8 cellular contexts compared by ENCODE assay signal in the genomic region with DNA sequence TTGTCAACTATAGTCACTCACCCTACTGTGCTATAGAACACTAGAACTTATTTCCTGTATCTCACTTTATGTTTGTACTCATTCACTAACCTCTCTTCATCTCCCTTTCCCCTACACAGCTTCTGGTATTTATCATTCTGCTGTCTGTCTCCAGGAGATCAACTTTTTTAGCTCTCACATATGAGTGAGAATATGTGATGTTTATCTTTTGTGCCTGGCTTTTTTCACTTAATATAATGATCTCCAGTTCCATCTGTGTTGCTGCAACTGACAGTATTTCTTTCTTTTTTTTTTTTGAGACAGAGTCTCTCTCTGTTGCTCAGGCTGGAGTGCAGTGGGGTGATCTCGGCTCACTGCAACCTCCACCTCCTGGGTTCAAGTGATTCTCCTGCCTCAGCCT.
DNase-seq lines count a peak whose midpoint lies in the region; ATAC-seq, FAIRE-seq and TF ChIP-seq lines count a peak whose summit lies in the region.
"Not testable (repeated sequence)": the region's sequence is repeated elsewhere in the genome, so short reads cannot be mapped to it uniquely, and the experiment has no call there.

No MANE protein-coding gene starts in this region.

- not testable (repeated sequence) for H2AFZ ChIP-seq in K562 (ENCODE audit: low read depth, low read length); trophoblast cell (ENCODE audit: insufficient read depth, low read length, poor library complexity)

- not testable (repeated sequence) for BruUV-seq in K562 (replicated peaks; lab: Mats Ljungman, UMichigan)

- not testable (repeated sequence) for H3K4ac ChIP-seq in trophoblast cell (ENCODE audit: low read depth, low read length)

- H3K4me3 ChIP-seq in adipocyte (ENCODE audit: low read length); K562; fibroblast of villous mesenchyme (ENCODE audit: low read depth, low read length); trophoblast cell (ENCODE audit: low read depth, low read length): not testable (repeated sequence)

- peaks cover 26% of the 10 kb centered on the region for H3K36me3 ChIP-seq in adipocyte (ENCODE audit: control insufficient read depth, insufficient read depth, low read length, severe bottlenecking)
- H3K36me3 ChIP-seq in K562 (ENCODE audit: control insufficient read depth, insufficient read depth, low read length), result peaks cover 11% of the 10 kb centered on the region; the same call in 1 of the 3 replicates
- H3K36me3 ChIP-seq in trophoblast cell (ENCODE audit: control insufficient read depth in 1 of 2, insufficient read depth in 2 of 2, low read length in 2 of 2), result not testable (repeated sequence)

- H2BK12ac ChIP-seq in trophoblast cell (ENCODE audit: low read length), result not testable (repeated sequence)

- not testable (repeated sequence) for H4K8ac ChIP-seq in trophoblast cell (ENCODE audit: low read depth, low read length)

- not testable (repeated sequence) for H3K27me3 ChIP-seq in adipocyte (replicated peaks; ENCODE audit: control insufficient read depth, insufficient read depth, low read length); K562 (ENCODE audit: control insufficient read depth in 2 of 2, insufficient read depth in 2 of 2, low read length in 2 of 2); trophoblast cell (ENCODE audit: insufficient read depth, low read length)

- H3K18ac ChIP-seq in trophoblast cell (ENCODE audit: low read length), result peak overlapping the region; percentile 45

- DNase-seq in SK-N-DZ (ENCODE audit: low spot score) (peak; percentile 93), adipocyte (ENCODE audit: low read depth) (peak; percentile 32), fibroblast of villous mesenchyme (ENCODE audit: low read depth) (peak; percentile 76)
- not testable (repeated sequence) for DNase-seq in K562 (ENCODE audit: extremely low read depth in 1 of 4, low spot score in 3 of 4); nephron progenitor cell; trophoblast cell

- not testable (repeated sequence) for H3K27ac ChIP-seq in K562 (ENCODE audit: extremely low read depth, low read depth, low read length); trophoblast cell (ENCODE audit: low read depth, low read length)

- H3K79me1 ChIP-seq in trophoblast cell (ENCODE audit: low read length), result not testable (repeated sequence)

- TF ChIP-seq POLR2A in K562 (conservative IDR thresholded peaks at IDR 0.05), result not testable (repeated sequence)

- H3K9ac ChIP-seq in adipocyte (ENCODE audit: low read length); K562 (ENCODE audit: insufficient read depth in 1 of 2, low read depth in 2 of 2, low read length in 2 of 2); trophoblast cell (ENCODE audit: low read length): not testable (repeated sequence)

- peak overlapping the region; percentile 4 for H3K27ac Mint-ChIP-seq in nephron progenitor cell

- intact Hi-C loops in K562 (cut with micrococcal nuclease), result not testable (repeated sequence)

- not testable (repeated sequence) for H3K9me1 ChIP-seq in K562 (ENCODE audit: control insufficient read depth, insufficient read depth, low read length)

- not testable (repeated sequence) for H4K91ac ChIP-seq in trophoblast cell (ENCODE audit: low read depth, low read length)

- H2BK5ac ChIP-seq in trophoblast cell (ENCODE audit: low read depth, low read length, poor library complexity), result not testable (repeated sequence)

- H3K4me2 ChIP-seq in K562 (ENCODE audit: insufficient read depth, low read length); trophoblast cell (ENCODE audit: low read length): not testable (repeated sequence)

- not testable (repeated sequence) for TF ChIP-seq CTCF in K562 (IDR thresholded peaks at IDR 0.05 in 2 of 3, conservative IDR thresholded peaks at IDR 0.05 in 1 of 3; ENCODE audit: insufficient read depth in 2 of 3, low read depth in 1 of 3, low read length in 3 of 3); fibroblast of villous mesenchyme (IDR thresholded peaks at IDR 0.05; ENCODE audit: insufficient read depth, low read depth, low read length); nephron progenitor cell (IDR thresholded peaks at IDR 0.05)

- not testable (repeated sequence) for H3K23ac ChIP-seq in trophoblast cell (ENCODE audit: low read length)

- CTCF ChIA-PET in K562 (lab: Yijun Ruan, JAX; ENCODE audit: low intra/inter-chr PET ratio), result not testable (repeated sequence)

- not testable (repeated sequence) for H3K4me3 Mint-ChIP-seq in nephron progenitor cell

- 100% methylated on average over 1 of the region's 1 CpG for WGBS in K562 (ENCODE audit: insufficient coverage, low coverage, missing lambda C conversion rate)
- WGBS in trophoblast cell (ENCODE audit: extremely low coverage, insufficient coverage, insufficient read length), result no CpG with 5 or more reads among the region's 1 CpG

- in situ Hi-C loops in K562 (cut with MboI), result not testable (repeated sequence)

- TF ChIP-seq RAD21 in K562 (CRISPR knock-in tag; conservative IDR thresholded peaks at IDR 0.05 in 1 of 2, IDR thresholded peaks at IDR 0.05 in 1 of 2), result not testable (repeated sequence)

- H3K36me3 Mint-ChIP-seq in nephron progenitor cell (ENCODE audit: low read depth), result peaks cover 43% of the 10 kb centered on the region

- H2BK120ac ChIP-seq in trophoblast cell (ENCODE audit: insufficient read depth, low read length, poor library complexity), result not testable (repeated sequence)

- FAIRE-seq in K562 (lab: Jason Lieb, UNC), result not testable (repeated sequence)
- FAIRE-seq in endometrium (lab: Jason Lieb, UNC), result peak; percentile 29

- H3K27me3 Mint-ChIP-seq in nephron progenitor cell (ENCODE audit: low read depth, poor library complexity), result not testable (repeated sequence)

- not testable (repeated sequence) for H2AK5ac ChIP-seq in trophoblast cell (ENCODE audit: low read length)

- peaks cover 18% of the 10 kb centered on the region for H3K9me3 Mint-ChIP-seq in nephron progenitor cell

- H3K4me1 ChIP-seq in adipocyte (ENCODE audit: control insufficient read depth, insufficient read depth, low read length); K562 (replicated peaks in 1 of 2; ENCODE audit: control insufficient read depth in 2 of 2, insufficient read depth in 2 of 2, low read length in 2 of 2); trophoblast cell (ENCODE audit: control insufficient read depth in 1 of 2, insufficient read depth in 2 of 2, low read length in 2 of 2): not testable (repeated sequence)

- ATAC-seq in SK-N-SH treated with all-trans-retinoic acid at 6 μM for 48 hours, result peak; percentile 77
- not testable (repeated sequence) for ATAC-seq in K562

- POLR2A ChIA-PET in K562 (lab: Yijun Ruan, JAX), result not testable (repeated sequence)

- H3K14ac ChIP-seq in trophoblast cell (ENCODE audit: low read length), result not testable (repeated sequence)

- not testable (repeated sequence) for H3K9me3 ChIP-seq in adipocyte (ENCODE audit: control insufficient read depth, low read length); K562 (replicated peaks; ENCODE audit: control insufficient read depth, insufficient read depth, low read depth, low read length); trophoblast cell (ENCODE audit: insufficient read depth, low read depth, low read length)

- TF ChIP-seq EP300 in K562 (IDR thresholded peaks at IDR 0.05; ENCODE audit: low read length), result not testable (repeated sequence)

- peaks cover 13% of the 10 kb centered on the region for H3K4me1 Mint-ChIP-seq in nephron progenitor cell

- not testable (repeated sequence) for H4K20me1 ChIP-seq in K562 (replicated peaks; ENCODE audit: control insufficient read depth, insufficient read depth, low read length)

- H4K12ac ChIP-seq in trophoblast cell (ENCODE audit: low read depth, low read length), result not testable (repeated sequence)

- H3K79me2 ChIP-seq in K562 (ENCODE audit: control insufficient read depth, insufficient read depth, low read length), result peaks cover 22% of the 10 kb centered on the region; the same call in 2 of the 3 replicates
- H3K79me2 ChIP-seq in trophoblast cell (ENCODE audit: control insufficient read depth, insufficient read depth, low read length, poor library complexity), result not testable (repeated sequence)

TF ChIP-seq in SK-N-SH treated with all-trans-retinoic acid at 6 μM for 48 hours, 23 proteins besides CTCF, POLR2A, EP300 and RAD21 (continues in another document):
- TF ChIP-seq TCF4 (CRISPR knock-in tag; IDR thresholded peaks at IDR 0.05; ENCODE audit: borderline replicate concordance) (peak; percentile 71), ISL1 (CRISPR knock-in tag; IDR thresholded peaks at IDR 0.05) (peak; percentile 76)

TF ChIP-seq in K562, 482 proteins besides CTCF, POLR2A, EP300 and RAD21:
- peak; percentile 4 for TF ChIP-seq MEIS2 (IDR thresholded peaks at IDR 0.05; ENCODE audit: partially characterized antibody)
- peak; percentile 15; the same call in 1 of the 2 replicates for TF ChIP-seq CBFA2T3 (IDR thresholded peaks at IDR 0.05)
